Comparison of ENCODE assay signal across 1 cellular context in the genomic region with DNA sequence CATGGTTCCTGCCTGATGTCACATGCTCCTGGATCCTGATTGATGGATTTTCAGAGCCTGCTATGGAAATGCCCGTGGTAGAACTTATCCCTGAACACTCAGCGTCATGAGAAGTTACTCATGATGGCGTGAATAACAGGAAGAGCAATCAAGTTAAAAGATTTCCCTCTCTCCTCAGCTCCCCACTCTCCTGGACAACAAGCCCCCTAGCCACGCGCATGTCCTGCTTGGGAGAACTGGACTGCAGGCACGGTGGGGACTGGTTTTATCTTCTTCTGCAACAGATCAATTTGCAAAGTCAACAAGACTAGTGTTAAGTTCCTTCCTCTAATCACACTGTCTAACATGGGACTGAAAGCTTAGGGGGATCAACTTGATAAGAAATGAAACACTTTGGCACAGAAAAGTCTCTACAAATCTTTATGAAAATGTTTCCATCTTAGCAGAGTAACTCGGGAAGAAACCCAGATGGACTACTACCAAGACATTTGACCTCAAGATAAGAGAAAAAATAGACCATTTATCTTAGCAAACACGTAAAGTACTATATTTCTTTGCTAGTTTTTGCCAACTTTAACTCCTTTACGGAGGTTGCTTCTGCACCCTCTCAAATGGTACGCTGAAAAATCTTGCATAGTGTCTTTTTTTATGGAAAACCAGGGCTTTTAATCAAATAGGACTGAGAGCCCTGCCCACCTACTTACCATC.
TF ChIP-seq lines count a peak whose summit lies in the region.

No MANE protein-coding gene starts in this region.

TF ChIP-seq in HepG2, 621 proteins besides CTCF, POLR2A, EP300 and RAD21 (continues in another document):
- TF ChIP-seq ZNF496 (CRISPR knock-in tag; IDR thresholded peaks at IDR 0.05; ENCODE audit: insufficient replicate concordance) (no peak), KDM2A (CRISPR knock-in tag; IDR thresholded peaks at IDR 0.05; ENCODE audit: borderline replicate concordance, low read depth) (no peak), ZNF530 (CRISPR knock-in tag; IDR thresholded peaks at IDR 0.05; ENCODE audit: low read depth) (no peak), FOXA3 (CRISPR knock-in tag; IDR thresholded peaks at IDR 0.05) (peak; percentile 88), ZNF614 (CRISPR knock-in tag; IDR thresholded peaks at IDR 0.05; ENCODE audit: borderline replicate concordance) (peak; percentile 62; the same call in 1 of the 2 replicates), RCOR2 (CRISPR knock-in tag; IDR thresholded peaks at IDR 0.05) (0 out of 2 replicates have a peak, but pooled peaks have one; percentile 31), KMT2A (CRISPR knock-in tag; IDR thresholded peaks at IDR 0.05) (0 out of 2 replicates have a peak, but pooled peaks have one; percentile 31), PITX1 (CRISPR knock-in tag; IDR thresholded peaks at IDR 0.05) (peak; percentile 67), MBNL3 (CRISPR knock-in tag; conservative IDR thresholded peaks at IDR 0.05) (no peak), ZMYM3 (CRISPR knock-in tag; IDR thresholded peaks at IDR 0.05) (0 out of 2 replicates have a peak, but pooled peaks have one; percentile 14), ZNF329 (CRISPR knock-in tag; IDR thresholded peaks at IDR 0.05; ENCODE audit: low read depth) (peak; percentile 38; the same call in 1 of the 2 replicates), HHEX (CRISPR knock-in tag; IDR thresholded peaks at IDR 0.05) (0 out of 2 replicates have a peak, but pooled peaks have one; percentile 35), CC2D1A (CRISPR knock-in tag; IDR thresholded peaks at IDR 0.05) (no peak), BCL6 (CRISPR knock-in tag; IDR thresholded peaks at IDR 0.05) (no peak), ZNF296 (CRISPR knock-in tag; conservative IDR thresholded peaks at IDR 0.05) (no peak), ETV5 (CRISPR knock-in tag; IDR thresholded peaks at IDR 0.05; ENCODE audit: borderline replicate concordance) (peak; percentile 38; the same call in 1 of the 2 replicates), FOXA1 (IDR thresholded peaks at IDR 0.05) (no peak), FOXA1 (CRISPR knock-in tag; IDR thresholded peaks at IDR 0.05) (peak; percentile 86), MED1 (CRISPR knock-in tag; IDR thresholded peaks at IDR 0.05) (peak; percentile 82), FOXJ3 (CRISPR knock-in tag; IDR thresholded peaks at IDR 0.05; ENCODE audit: borderline replicate concordance) (0 out of 2 replicates have a peak, but pooled peaks have one; percentile 22), SALL1 (CRISPR knock-in tag; IDR thresholded peaks at IDR 0.05) (peak; percentile 81), CEBPG (CRISPR knock-in tag; IDR thresholded peaks at IDR 0.05) (peak; percentile 7; the same call in 1 of the 2 replicates), ELF3 (CRISPR knock-in tag; IDR thresholded peaks at IDR 0.05) (peak; percentile 42; the same call in 1 of the 2 replicates), SIX1 (CRISPR knock-in tag; IDR thresholded peaks at IDR 0.05; ENCODE audit: borderline replicate concordance) (peak; percentile 97), ZNF772 (CRISPR knock-in tag; IDR thresholded peaks at IDR 0.05) (0 out of 2 replicates have a peak, but pooled peaks have one; percentile 33), ZNF232 (CRISPR knock-in tag; IDR thresholded peaks at IDR 0.05; ENCODE audit: borderline replicate concordance) (no peak), ZBTB7B (CRISPR knock-in tag; IDR thresholded peaks at IDR 0.05) (peak; percentile 70; the same call in 1 of the 2 replicates), SP140L (CRISPR knock-in tag; IDR thresholded peaks at IDR 0.05; ENCODE audit: borderline replicate concordance) (no peak), KLF16 (CRISPR knock-in tag; IDR thresholded peaks at IDR 0.05) (no peak), ZBTB38 (CRISPR knock-in tag; IDR thresholded peaks at IDR 0.05) (peak; percentile 89), MIXL1 (CRISPR knock-in tag; IDR thresholded peaks at IDR 0.05) (peak; percentile 65), POLR2AphosphoS5 (IDR thresholded peaks at IDR 0.05; ENCODE audit: low read depth, low read length) (no peak), MXI1 (IDR thresholded peaks at IDR 0.05; ENCODE audit: borderline replicate concordance, low read depth, low read length) (no peak), U2AF2 (IDR thresholded peaks at IDR 0.05; ENCODE audit: low read depth, low read length) (no peak), FOXP1 (IDR thresholded peaks at IDR 0.05) (no peak), FOXP1 (CRISPR knock-in tag; IDR thresholded peaks at IDR 0.05) (peak; percentile 52; the same call in 1 of the 2 replicates), ZMYM4 (CRISPR knock-in tag; IDR thresholded peaks at IDR 0.05) (peak; percentile 57), SOX6 (IDR thresholded peaks at IDR 0.05) (no peak), SOX6 (CRISPR knock-in tag; IDR thresholded peaks at IDR 0.05) (peak; percentile 42), ESRRA (CRISPR knock-in tag; IDR thresholded peaks at IDR 0.05; ENCODE audit: low read depth) (no peak), MIER2 (CRISPR knock-in tag; IDR thresholded peaks at IDR 0.05) (peak; percentile 34; the same call in 1 of the 2 replicates), GATA4 (IDR thresholded peaks at IDR 0.05; ENCODE audit: borderline replicate concordance, low read depth) (peak; percentile 60; the same call in 1 of the 2 replicates), ZBTB7A (CRISPR knock-in tag; IDR thresholded peaks at IDR 0.05) (peak; percentile 75; the same call in 1 of the 2 replicates), JDP2 (CRISPR knock-in tag; IDR thresholded peaks at IDR 0.05; ENCODE audit: borderline replicate concordance) (no peak)
- TF ChIP-seq, protein P1, sequence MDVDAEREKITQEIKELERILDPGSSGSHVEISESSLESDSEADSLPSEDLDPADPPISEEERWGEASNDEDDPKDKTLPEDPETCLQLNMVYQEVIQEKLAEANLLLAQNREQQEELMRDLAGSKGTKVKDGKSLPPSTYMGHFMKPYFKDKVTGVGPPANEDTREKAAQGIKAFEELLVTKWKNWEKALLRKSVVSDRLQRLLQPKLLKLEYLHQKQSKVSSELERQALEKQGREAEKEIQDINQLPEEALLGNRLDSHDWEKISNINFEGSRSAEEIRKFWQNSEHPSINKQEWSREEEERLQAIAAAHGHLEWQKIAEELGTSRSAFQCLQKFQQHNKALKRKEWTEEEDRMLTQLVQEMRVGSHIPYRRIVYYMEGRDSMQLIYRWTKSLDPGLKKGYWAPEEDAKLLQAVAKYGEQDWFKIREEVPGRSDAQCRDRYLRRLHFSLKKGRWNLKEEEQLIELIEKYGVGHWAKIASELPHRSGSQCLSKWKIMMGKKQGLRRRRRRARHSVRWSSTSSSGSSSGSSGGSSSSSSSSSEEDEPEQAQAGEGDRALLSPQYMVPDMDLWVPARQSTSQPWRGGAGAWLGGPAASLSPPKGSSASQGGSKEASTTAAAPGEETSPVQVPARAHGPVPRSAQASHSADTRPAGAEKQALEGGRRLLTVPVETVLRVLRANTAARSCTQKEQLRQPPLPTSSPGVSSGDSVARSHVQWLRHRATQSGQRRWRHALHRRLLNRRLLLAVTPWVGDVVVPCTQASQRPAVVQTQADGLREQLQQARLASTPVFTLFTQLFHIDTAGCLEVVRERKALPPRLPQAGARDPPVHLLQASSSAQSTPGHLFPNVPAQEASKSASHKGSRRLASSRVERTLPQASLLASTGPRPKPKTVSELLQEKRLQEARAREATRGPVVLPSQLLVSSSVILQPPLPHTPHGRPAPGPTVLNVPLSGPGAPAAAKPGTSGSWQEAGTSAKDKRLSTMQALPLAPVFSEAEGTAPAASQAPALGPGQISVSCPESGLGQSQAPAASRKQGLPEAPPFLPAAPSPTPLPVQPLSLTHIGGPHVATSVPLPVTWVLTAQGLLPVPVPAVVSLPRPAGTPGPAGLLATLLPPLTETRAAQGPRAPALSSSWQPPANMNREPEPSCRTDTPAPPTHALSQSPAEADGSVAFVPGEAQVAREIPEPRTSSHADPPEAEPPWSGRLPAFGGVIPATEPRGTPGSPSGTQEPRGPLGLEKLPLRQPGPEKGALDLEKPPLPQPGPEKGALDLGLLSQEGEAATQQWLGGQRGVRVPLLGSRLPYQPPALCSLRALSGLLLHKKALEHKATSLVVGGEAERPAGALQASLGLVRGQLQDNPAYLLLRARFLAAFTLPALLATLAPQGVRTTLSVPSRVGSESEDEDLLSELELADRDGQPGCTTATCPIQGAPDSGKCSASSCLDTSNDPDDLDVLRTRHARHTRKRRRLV (CRISPR knock-in tag; IDR thresholded peaks at IDR 0.05): no peak
- TF ChIP-seq, protein P2, sequence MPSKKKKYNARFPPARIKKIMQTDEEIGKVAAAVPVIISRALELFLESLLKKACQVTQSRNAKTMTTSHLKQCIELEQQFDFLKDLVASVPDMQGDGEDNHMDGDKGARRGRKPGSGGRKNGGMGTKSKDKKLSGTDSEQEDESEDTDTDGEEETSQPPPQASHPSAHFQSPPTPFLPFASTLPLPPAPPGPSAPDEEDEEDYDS (CRISPR knock-in tag; IDR thresholded peaks at IDR 0.05): peak; percentile 33; the same call in 1 of the 2 replicates
- TF ChIP-seq, protein P3, sequence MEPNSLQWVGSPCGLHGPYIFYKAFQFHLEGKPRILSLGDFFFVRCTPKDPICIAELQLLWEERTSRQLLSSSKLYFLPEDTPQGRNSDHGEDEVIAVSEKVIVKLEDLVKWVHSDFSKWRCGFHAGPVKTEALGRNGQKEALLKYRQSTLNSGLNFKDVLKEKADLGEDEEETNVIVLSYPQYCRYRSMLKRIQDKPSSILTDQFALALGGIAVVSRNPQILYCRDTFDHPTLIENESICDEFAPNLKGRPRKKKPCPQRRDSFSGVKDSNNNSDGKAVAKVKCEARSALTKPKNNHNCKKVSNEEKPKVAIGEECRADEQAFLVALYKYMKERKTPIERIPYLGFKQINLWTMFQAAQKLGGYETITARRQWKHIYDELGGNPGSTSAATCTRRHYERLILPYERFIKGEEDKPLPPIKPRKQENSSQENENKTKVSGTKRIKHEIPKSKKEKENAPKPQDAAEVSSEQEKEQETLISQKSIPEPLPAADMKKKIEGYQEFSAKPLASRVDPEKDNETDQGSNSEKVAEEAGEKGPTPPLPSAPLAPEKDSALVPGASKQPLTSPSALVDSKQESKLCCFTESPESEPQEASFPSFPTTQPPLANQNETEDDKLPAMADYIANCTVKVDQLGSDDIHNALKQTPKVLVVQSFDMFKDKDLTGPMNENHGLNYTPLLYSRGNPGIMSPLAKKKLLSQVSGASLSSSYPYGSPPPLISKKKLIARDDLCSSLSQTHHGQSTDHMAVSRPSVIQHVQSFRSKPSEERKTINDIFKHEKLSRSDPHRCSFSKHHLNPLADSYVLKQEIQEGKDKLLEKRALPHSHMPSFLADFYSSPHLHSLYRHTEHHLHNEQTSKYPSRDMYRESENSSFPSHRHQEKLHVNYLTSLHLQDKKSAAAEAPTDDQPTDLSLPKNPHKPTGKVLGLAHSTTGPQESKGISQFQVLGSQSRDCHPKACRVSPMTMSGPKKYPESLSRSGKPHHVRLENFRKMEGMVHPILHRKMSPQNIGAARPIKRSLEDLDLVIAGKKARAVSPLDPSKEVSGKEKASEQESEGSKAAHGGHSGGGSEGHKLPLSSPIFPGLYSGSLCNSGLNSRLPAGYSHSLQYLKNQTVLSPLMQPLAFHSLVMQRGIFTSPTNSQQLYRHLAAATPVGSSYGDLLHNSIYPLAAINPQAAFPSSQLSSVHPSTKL (CRISPR knock-in tag; IDR thresholded peaks at IDR 0.05): peak; percentile 45; the same call in 1 of the 2 replicates
- TF ChIP-seq, protein P4, sequence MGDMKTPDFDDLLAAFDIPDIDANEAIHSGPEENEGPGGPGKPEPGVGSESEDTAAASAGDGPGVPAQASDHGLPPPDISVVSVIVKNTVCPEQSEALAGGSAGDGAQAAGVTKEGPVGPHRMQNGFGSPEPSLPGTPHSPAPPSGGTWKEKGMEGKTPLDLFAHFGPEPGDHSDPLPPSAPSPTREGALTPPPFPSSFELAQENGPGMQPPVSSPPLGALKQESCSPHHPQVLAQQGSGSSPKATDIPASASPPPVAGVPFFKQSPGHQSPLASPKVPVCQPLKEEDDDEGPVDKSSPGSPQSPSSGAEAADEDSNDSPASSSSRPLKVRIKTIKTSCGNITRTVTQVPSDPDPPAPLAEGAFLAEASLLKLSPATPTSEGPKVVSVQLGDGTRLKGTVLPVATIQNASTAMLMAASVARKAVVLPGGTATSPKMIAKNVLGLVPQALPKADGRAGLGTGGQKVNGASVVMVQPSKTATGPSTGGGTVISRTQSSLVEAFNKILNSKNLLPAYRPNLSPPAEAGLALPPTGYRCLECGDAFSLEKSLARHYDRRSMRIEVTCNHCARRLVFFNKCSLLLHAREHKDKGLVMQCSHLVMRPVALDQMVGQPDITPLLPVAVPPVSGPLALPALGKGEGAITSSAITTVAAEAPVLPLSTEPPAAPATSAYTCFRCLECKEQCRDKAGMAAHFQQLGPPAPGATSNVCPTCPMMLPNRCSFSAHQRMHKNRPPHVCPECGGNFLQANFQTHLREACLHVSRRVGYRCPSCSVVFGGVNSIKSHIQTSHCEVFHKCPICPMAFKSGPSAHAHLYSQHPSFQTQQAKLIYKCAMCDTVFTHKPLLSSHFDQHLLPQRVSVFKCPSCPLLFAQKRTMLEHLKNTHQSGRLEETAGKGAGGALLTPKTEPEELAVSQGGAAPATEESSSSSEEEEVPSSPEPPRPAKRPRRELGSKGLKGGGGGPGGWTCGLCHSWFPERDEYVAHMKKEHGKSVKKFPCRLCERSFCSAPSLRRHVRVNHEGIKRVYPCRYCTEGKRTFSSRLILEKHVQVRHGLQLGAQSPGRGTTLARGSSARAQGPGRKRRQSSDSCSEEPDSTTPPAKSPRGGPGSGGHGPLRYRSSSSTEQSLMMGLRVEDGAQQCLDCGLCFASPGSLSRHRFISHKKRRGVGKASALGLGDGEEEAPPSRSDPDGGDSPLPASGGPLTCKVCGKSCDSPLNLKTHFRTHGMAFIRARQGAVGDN (CRISPR knock-in tag; IDR thresholded peaks at IDR 0.05): peak; percentile 15; the same call in 1 of the 2 replicates
- TF ChIP-seq, protein P5, sequence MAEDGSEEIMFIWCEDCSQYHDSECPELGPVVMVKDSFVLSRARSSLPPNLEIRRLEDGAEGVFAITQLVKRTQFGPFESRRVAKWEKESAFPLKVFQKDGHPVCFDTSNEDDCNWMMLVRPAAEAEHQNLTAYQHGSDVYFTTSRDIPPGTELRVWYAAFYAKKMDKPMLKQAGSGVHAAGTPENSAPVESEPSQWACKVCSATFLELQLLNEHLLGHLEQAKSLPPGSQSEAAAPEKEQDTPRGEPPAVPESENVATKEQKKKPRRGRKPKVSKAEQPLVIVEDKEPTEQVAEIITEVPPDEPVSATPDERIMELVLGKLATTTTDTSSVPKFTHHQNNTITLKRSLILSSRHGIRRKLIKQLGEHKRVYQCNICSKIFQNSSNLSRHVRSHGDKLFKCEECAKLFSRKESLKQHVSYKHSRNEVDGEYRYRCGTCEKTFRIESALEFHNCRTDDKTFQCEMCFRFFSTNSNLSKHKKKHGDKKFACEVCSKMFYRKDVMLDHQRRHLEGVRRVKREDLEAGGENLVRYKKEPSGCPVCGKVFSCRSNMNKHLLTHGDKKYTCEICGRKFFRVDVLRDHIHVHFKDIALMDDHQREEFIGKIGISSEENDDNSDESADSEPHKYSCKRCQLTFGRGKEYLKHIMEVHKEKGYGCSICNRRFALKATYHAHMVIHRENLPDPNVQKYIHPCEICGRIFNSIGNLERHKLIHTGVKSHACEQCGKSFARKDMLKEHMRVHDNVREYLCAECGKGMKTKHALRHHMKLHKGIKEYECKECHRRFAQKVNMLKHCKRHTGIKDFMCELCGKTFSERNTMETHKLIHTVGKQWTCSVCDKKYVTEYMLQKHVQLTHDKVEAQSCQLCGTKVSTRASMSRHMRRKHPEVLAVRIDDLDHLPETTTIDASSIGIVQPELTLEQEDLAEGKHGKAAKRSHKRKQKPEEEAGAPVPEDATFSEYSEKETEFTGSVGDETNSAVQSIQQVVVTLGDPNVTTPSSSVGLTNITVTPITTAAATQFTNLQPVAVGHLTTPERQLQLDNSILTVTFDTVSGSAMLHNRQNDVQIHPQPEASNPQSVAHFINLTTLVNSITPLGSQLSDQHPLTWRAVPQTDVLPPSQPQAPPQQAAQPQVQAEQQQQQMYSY (CRISPR knock-in tag; IDR thresholded peaks at IDR 0.05): no peak
